12 cellular contexts compared by ENCODE assay signal in genomic region chr1:43557744-43558245, GRCh38. TPM values are rescaled to one million over a fixed set of nuclear protein-coding genes. Genes with fewer than 3 reads are reported as not detected.
DNase-seq lines count a peak whose midpoint lies in the region; ATAC-seq and TF ChIP-seq lines count a peak whose summit lies in the region.
"Had no signal": no experiment of that assay in that cellular context is flagged by ENCODE, and none has a peak within 500 bp of the region (broad histone marks: within the 10 kb centered on the region; RNA-seq: fewer than 3 reads in every experiment).

No MANE protein-coding gene starts in this region.

- peak; percentile 57 for ATAC-seq in WTC11
- ATAC-seq in HG03460 (IDR thresholded peaks at IDR 0.05; ENCODE audit: unreplicated experiment) = no peak
- ATAC-seq in left lobe of liver = no peak
- no peak for ATAC-seq in GM18520 (IDR thresholded peaks at IDR 0.05; ENCODE audit: unreplicated experiment)

- POLR2A ChIA-PET in WTC11 (lab: Charles Lee) = interaction anchor here (0.7 to 1.7 kb wide), 6 partner anchors 8 to 177 kb away, joined by 3 to 14 read pairs (median 5); partner anchors contain the start of genes KDM4A and PTPRF

- H3K4me3 Mint-ChIP-seq in WTC11 = no peak overlapping the region
- H3K4me3 Mint-ChIP-seq: IgD-negative memory B cell had no signal

- H3K4me3 ChIP-seq in HUES48 (ENCODE audit: low read depth, low read length) = no peak overlapping the region; the same call in 1 of the 2 replicates
- no peak overlapping the region for H3K4me3 ChIP-seq in stomach

- DNase-seq in WTC11 (ENCODE audit: low spot score) = no peak
- DNase-seq in iris pigment epithelial cell (ENCODE audit: low read depth) = peak; percentile 31
- peak; percentile 71 for DNase-seq in stomach
- DNase-seq in GM19238 (ENCODE audit: insufficient read length, low spot score) = no peak
- DNase-seq in left lobe of liver (ENCODE audit: low spot score) = no peak
- DNase-seq: DND-41; NK-92 treated with Interleukin-12 subunit alpha and Interleukin-12 subunit beta, amount 100 ng/mL, for 24 hours; stimulated activated naive CD4-positive, alpha-beta T cell had no signal

- peaks cover 15% of the 10 kb centered on the region for H3K4me1 Mint-ChIP-seq in WTC11

- TF ChIP-seq EP300 in stomach (IDR thresholded peaks at IDR 0.05) = no peak

- H3K9me3 Mint-ChIP-seq in WTC11 = no peaks in the 10 kb centered on the region
- H3K9me3 Mint-ChIP-seq: IgD-negative memory B cell had no signal

- intact Hi-C loops in stomach (cut with DNase I; ENCODE audit: low total_unique reads) = no loop called here

- 20 to 43% (median 27%) methylated on average over 7 to 9 of the region's 9 CpGs for WGBS in stomach, 5 donors

- H3K9ac ChIP-seq in HUES48 (ENCODE audit: low read depth, low read length) = no peak overlapping the region

- TF ChIP-seq POLR2A in stomach (IDR thresholded peaks at IDR 0.05) = no peak

- H3K27ac ChIP-seq in HUES48 (ENCODE audit: low read depth, low read length) (peak overlapping the region; percentile 69), stomach (peak overlapping the region; percentile 59 to 77 (median 72))

- peaks cover 17% of the 10 kb centered on the region for H3K4me1 ChIP-seq in HUES48 (ENCODE audit: control insufficient read depth, insufficient read depth, low read length)
- peaks cover 28 to 59% (median 38%) of the 10 kb centered on the region in 4 donors for H3K4me1 ChIP-seq in stomach

- peaks cover 32% of the 10 kb centered on the region for H3K36me3 Mint-ChIP-seq in WTC11
- H3K36me3 Mint-ChIP-seq: IgD-negative memory B cell had no signal

- peaks cover 45% of the 10 kb centered on the region for H3K36me3 ChIP-seq in HUES48 (ENCODE audit: control insufficient read depth, insufficient read depth, low read length)
- H3K36me3 ChIP-seq in stomach = peaks cover 0 to 35% (median 29%) of the 10 kb centered on the region in 4 donors

- H3K27ac Mint-ChIP-seq in WTC11 = 0 out of 2 replicates have a peak overlapping the region, but pooled peaks have one; percentile 14
- H3K27ac Mint-ChIP-seq: IgD-negative memory B cell had no signal

- H3K27me3 Mint-ChIP-seq in WTC11 (ENCODE audit: low read depth) = no peaks in the 10 kb centered on the region

- CTCF ChIA-PET in WTC11 (lab: Charles Lee) = interaction anchor here (0.9 to 2.0 kb wide), 12 partner anchors 12 to 377 kb away, joined by 3 to 12 read pairs (median 4); partner anchors contain the start of genes C1orf210 and KDM4A

- H3K27me3 ChIP-seq in HUES48 (ENCODE audit: control insufficient read depth, insufficient read depth, low read length) (no peaks in the 10 kb centered on the region), stomach (no peaks in the 10 kb centered on the region)

- H3K9me3 ChIP-seq in HUES48 (ENCODE audit: control insufficient read depth, insufficient read depth, low read length) = no peaks in the 10 kb centered on the region
- H3K9me3 ChIP-seq in stomach = no peaks in the 10 kb centered on the region

- TF ChIP-seq CTCF in WTC11 (IDR thresholded peaks at IDR 0.05) (no peak), stomach (IDR thresholded peaks at IDR 0.05) (no peak)

TF ChIP-seq in WTC11, 78 proteins besides CTCF, POLR2A, EP300 and RAD21 (continues in another document):
- no peak for TF ChIP-seq TEAD4 (CRISPR knock-in tag; IDR thresholded peaks at IDR 0.05)
- no peak for TF ChIP-seq ZNF671 (CRISPR knock-in tag; IDR thresholded peaks at IDR 0.05)
- no peak for TF ChIP-seq ZNF121 (CRISPR knock-in tag; IDR thresholded peaks at IDR 0.05)
- no peak for TF ChIP-seq ZMAT4 (CRISPR knock-in tag; IDR thresholded peaks at IDR 0.05)
- TF ChIP-seq, protein P1, sequence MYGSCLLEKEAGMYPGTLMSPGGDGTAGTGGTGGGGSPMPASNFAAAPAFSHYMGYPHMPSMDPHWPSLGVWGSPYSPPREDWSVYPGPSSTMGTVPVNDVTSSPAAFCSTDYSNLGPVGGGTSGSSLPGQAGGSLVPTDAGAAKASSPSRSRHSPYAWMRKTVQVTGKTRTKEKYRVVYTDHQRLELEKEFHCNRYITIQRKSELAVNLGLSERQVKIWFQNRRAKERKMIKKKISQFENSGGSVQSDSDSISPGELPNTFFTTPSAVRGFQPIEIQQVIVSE (CRISPR knock-in tag; IDR thresholded peaks at IDR 0.05; ENCODE audit: borderline replicate concordance) = no peak
- TF ChIP-seq ZNF396 (CRISPR knock-in tag; IDR thresholded peaks at IDR 0.05; ENCODE audit: borderline replicate concordance) = no peak
- no peak for TF ChIP-seq SMAD3 (CRISPR knock-in tag; IDR thresholded peaks at IDR 0.05; ENCODE audit: borderline replicate concordance)
- TF ChIP-seq STAT6 (CRISPR knock-in tag; conservative IDR thresholded peaks at IDR 0.05; ENCODE audit: low read depth) = no peak
- no peak for TF ChIP-seq ZNF423 (CRISPR knock-in tag; IDR thresholded peaks at IDR 0.05)
- no peak for TF ChIP-seq HMGA2 (CRISPR knock-in tag; IDR thresholded peaks at IDR 0.05)
- no peak for TF ChIP-seq FOXP1 (CRISPR knock-in tag; IDR thresholded peaks at IDR 0.05; ENCODE audit: borderline replicate concordance)
- no peak for TF ChIP-seq USF2 (CRISPR knock-in tag; IDR thresholded peaks at IDR 0.05)
- TF ChIP-seq, protein P2, sequence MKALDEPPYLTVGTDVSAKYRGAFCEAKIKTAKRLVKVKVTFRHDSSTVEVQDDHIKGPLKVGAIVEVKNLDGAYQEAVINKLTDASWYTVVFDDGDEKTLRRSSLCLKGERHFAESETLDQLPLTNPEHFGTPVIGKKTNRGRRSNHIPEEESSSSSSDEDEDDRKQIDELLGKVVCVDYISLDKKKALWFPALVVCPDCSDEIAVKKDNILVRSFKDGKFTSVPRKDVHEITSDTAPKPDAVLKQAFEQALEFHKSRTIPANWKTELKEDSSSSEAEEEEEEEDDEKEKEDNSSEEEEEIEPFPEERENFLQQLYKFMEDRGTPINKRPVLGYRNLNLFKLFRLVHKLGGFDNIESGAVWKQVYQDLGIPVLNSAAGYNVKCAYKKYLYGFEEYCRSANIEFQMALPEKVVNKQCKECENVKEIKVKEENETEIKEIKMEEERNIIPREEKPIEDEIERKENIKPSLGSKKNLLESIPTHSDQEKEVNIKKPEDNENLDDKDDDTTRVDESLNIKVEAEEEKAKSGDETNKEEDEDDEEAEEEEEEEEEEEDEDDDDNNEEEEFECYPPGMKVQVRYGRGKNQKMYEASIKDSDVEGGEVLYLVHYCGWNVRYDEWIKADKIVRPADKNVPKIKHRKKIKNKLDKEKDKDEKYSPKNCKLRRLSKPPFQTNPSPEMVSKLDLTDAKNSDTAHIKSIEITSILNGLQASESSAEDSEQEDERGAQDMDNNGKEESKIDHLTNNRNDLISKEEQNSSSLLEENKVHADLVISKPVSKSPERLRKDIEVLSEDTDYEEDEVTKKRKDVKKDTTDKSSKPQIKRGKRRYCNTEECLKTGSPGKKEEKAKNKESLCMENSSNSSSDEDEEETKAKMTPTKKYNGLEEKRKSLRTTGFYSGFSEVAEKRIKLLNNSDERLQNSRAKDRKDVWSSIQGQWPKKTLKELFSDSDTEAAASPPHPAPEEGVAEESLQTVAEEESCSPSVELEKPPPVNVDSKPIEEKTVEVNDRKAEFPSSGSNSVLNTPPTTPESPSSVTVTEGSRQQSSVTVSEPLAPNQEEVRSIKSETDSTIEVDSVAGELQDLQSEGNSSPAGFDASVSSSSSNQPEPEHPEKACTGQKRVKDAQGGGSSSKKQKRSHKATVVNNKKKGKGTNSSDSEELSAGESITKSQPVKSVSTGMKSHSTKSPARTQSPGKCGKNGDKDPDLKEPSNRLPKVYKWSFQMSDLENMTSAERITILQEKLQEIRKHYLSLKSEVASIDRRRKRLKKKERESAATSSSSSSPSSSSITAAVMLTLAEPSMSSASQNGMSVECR (CRISPR knock-in tag; IDR thresholded peaks at IDR 0.05; ENCODE audit: borderline replicate concordance) = no peak

RNA-seq across cellular contexts. Expression of gene PTPRF, which starts 27.1 kb away (rescaled TPM):
- 248 to 295 TPM (median 275 TPM) in 3 replicates for total RNA-seq in WTC11 (2021)
- 100 to 1,000 TPM in 4 of 5 donors, 10 to 100 TPM in 1; 63.0 to 282 (median 114) TPM for total RNA-seq in stomach
- 10 to 100 TPM; 11.3 to 53.3 (median 30.4) TPM for polyA plus RNA-seq in stomach
- total RNA-seq in left lobe of liver = 290 TPM
- polyA plus RNA-seq: IgD-negative memory B cell had no signal

Comparison
In these comparisons a context has a peak if more than half of its experiments do, and no peak if none do; other contexts are left out.
1. DNase-seq: peak in iris pigment epithelial cell (single experiment) and stomach (single experiment); none in WTC11 (single experiment), GM19238 (single experiment) and left lobe of liver (single experiment).